8 cellular contexts compared by ENCODE assay signal in the genomic region with DNA sequence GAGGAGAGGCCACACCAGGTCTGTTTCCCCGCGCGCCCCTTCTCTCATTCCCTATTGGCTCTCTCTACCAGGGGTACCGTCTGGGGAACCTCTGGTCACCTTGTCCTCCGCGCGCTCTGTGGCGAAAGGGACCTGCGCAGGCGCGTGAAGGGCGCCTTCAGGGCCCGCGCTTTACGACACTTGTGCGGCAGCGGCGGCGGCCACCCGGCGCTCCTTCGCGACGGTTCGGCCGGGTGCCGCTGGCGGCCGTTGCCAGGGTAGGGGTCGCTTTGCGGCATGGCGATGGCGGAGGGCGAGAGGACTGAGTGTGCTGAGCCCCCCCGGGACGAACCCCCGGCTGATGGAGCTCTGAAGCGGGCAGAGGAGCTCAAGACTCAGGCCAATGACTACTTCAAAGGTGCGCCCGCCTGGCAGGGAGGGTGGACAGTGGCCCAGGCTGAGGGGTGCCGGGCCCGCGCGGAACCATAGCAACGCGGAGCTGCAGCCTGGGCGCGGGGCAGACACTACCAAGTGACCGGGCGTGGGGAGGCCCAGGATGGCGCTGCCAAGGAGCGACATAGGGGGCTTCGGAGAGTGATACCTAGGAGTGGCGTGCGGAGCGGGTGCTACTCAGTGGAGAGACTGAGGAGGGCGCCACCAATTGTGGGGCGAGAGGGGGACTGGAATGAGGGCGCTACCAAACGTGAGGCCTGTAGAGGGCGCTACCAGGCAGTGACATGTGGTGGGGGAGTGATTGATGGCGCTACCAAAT. TPM values are rescaled to one million over a fixed set of nuclear protein-coding genes. Genes with fewer than 3 reads are reported as not detected.
DNase-seq lines count a peak whose midpoint lies in the region; ATAC-seq, FAIRE-seq and TF ChIP-seq lines count a peak whose summit lies in the region.

TSS of gene PPP5C (plus strand) at position 267 of the 751 bp plus-strand sequence. CDS start at position 277, 10 bp downstream.

- H3K27me3 ChIP-seq in right atrium auricular region = no peaks in the 10 kb centered on the region

- peak; percentile 56 for ATAC-seq in HG02852 (IDR thresholded peaks at IDR 0.05; ENCODE audit: unreplicated experiment)

- TF ChIP-seq CTCF in GM12874 (IDR thresholded peaks at IDR 0.05; ENCODE audit: insufficient read depth, low read depth, low read length) (peak; percentile 96), right atrium auricular region (IDR thresholded peaks at IDR 0.05) (peak; percentile 64 to 88)

- peaks cover 0 to 52% of the 10 kb centered on the region in 2 donors for H3K4me1 ChIP-seq in right atrium auricular region

- peak within 1 kb of the TSS; percentile 64 for H3K27ac ChIP-seq in angular gyrus (ENCODE audit: low read depth, low read length)
- H3K27ac ChIP-seq in right atrium auricular region = peak within 1 kb of the TSS; percentile 90 to 92

- H3K4me3 ChIP-seq in right atrium auricular region = peak within 1 kb of the TSS; percentile 96 to 97

- H3K36me3 ChIP-seq in right atrium auricular region = no peaks in the 10 kb centered on the region

- no peaks in the 10 kb centered on the region for H3K9me3 ChIP-seq in right atrium auricular region

- DNase-seq in NCI-H1694 treated with DMSO at 0.1 percent for 48 hours (lab: John Stamatoyannopoulos, UW) = peak; percentile 92
- DNase-seq in T-helper 2 cell = peak; percentile 69 to 97 (median 79)
- DNase-seq in right atrium auricular region (ENCODE audit: low spot score) = peak; percentile 93
- peak; percentile 77 for DNase-seq in pulmonary artery endothelial cell (ENCODE audit: low read depth, low spot score)
- peak; percentile 99 for DNase-seq in urothelium cell line (ENCODE audit: low spot score)

- peak; percentile 5 for FAIRE-seq in urothelium cell line (lab: Jason Lieb, UNC)

RNA-seq across cellular contexts. Expression of gene PPP5C, which starts in this region (rescaled TPM):
- total RNA-seq in right atrium auricular region (10 to 100 TPM; 59.1 to 84.3 TPM), pulmonary artery endothelial cell (88.4 and 102 TPM in 2 replicates)

Comparison
In these comparisons a context has a peak if more than half of its experiments do, and no peak if none do; other contexts are left out.
1. Peak in every context shown above with its lines: DNase-seq, ATAC-seq, H3K4me3 ChIP-seq and H3K27ac ChIP-seq.